1 cellular context compared by ENCODE assay signal in the genomic region with DNA sequence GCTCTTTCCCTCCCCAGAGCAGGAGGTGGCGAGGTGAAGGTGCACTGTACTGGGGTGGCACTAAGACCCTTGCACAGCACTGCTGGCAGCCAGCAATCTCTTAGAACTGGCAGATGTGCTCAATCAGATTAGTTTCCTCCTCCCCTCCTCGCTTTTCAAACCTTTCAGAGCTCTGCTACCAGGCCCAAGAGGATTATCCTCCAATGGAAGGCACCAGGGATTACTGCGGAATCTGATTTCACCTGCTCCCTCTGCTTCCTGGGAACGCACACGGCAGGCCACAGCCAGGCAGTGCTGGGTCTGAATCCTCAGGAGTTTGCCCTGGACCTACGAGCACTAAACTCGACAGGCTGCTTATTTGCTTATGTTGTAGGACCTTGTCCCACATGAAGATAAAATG.
TF ChIP-seq lines count a peak whose summit lies in the region.

No MANE protein-coding gene starts in this region.

TF ChIP-seq in IMR-90, 13 proteins besides CTCF, POLR2A, EP300 and RAD21 (continued from another document):
- TF ChIP-seq RCOR1 (IDR thresholded peaks at IDR 0.05; ENCODE audit: insufficient replicate concordance, low read length): no peak
